In the genomic region with DNA sequence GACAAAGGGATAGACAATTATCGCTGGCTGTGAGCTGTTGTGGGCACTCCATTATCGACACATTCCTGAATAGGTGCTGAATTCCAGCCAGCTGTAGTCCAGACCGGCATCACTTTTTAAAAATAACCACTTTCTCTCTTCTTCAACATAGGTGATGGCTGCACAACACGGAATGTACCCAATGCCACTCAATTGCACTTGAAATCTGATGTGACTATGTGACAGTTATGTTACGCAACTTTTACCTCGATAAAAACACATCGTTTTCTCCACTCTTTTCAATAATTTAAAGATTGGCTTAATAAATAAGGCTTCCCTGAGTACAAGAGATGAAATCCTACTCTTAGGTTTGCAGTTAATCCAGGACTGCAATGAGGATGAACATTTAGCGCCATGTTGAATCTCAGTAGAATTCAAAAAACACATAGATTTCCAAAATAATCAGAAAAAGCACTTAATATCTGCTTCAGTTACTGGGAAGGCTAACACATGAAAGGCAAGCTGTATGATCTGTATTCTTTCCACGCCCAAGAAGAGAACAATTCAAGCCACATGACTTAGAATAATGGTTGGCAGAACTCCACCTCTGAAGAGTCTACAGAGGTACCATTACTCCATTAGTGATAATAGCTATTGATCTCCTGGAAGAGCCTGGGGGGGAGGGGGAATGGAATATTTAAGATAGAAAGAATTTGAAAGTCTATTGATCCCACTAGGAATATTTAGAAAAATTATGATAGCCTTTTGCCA, we compare ENCODE assay signal across 1 cellular context.
TF ChIP-seq lines count a peak whose summit lies in the region.

No MANE protein-coding gene starts in this region.

TF ChIP-seq in K562, 482 proteins besides CTCF, POLR2A, EP300 and RAD21:
- no peak for TF ChIP-seq NONO (IDR thresholded peaks at IDR 0.05; ENCODE audit: low read depth in 2 of 2, low read length in 1 of 2)
- TF ChIP-seq, protein P1, sequence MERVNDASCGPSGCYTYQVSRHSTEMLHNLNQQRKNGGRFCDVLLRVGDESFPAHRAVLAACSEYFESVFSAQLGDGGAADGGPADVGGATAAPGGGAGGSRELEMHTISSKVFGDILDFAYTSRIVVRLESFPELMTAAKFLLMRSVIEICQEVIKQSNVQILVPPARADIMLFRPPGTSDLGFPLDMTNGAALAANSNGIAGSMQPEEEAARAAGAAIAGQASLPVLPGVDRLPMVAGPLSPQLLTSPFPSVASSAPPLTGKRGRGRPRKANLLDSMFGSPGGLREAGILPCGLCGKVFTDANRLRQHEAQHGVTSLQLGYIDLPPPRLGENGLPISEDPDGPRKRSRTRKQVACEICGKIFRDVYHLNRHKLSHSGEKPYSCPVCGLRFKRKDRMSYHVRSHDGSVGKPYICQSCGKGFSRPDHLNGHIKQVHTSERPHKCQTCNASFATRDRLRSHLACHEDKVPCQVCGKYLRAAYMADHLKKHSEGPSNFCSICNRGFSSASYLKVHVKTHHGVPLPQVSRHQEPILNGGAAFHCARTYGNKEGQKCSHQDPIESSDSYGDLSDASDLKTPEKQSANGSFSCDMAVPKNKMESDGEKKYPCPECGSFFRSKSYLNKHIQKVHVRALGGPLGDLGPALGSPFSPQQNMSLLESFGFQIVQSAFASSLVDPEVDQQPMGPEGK (CRISPR knock-in tag; IDR thresholded peaks at IDR 0.05; ENCODE audit: borderline replicate concordance): no peak
- TF ChIP-seq SP1 (CRISPR knock-in tag; IDR thresholded peaks at IDR 0.05): 0 out of 2 replicates have a peak, but pooled peaks have one; percentile 40
- TF ChIP-seq, protein P2, sequence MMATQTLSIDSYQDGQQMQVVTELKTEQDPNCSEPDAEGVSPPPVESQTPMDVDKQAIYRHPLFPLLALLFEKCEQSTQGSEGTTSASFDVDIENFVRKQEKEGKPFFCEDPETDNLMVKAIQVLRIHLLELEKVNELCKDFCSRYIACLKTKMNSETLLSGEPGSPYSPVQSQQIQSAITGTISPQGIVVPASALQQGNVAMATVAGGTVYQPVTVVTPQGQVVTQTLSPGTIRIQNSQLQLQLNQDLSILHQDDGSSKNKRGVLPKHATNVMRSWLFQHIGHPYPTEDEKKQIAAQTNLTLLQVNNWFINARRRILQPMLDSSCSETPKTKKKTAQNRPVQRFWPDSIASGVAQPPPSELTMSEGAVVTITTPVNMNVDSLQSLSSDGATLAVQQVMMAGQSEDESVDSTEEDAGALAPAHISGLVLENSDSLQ (IDR thresholded peaks at IDR 0.05): peak; percentile 41; the same call in 1 of the 2 replicates
- TF ChIP-seq, protein P3, sequence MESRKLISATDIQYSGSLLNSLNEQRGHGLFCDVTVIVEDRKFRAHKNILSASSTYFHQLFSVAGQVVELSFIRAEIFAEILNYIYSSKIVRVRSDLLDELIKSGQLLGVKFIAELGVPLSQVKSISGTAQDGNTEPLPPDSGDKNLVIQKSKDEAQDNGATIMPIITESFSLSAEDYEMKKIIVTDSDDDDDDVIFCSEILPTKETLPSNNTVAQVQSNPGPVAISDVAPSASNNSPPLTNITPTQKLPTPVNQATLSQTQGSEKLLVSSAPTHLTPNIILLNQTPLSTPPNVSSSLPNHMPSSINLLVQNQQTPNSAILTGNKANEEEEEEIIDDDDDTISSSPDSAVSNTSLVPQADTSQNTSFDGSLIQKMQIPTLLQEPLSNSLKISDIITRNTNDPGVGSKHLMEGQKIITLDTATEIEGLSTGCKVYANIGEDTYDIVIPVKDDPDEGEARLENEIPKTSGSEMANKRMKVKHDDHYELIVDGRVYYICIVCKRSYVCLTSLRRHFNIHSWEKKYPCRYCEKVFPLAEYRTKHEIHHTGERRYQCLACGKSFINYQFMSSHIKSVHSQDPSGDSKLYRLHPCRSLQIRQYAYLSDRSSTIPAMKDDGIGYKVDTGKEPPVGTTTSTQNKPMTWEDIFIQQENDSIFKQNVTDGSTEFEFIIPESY (CRISPR knock-in tag; IDR thresholded peaks at IDR 0.05): 0 out of 2 replicates have a peak, but pooled peaks have one; percentile 10
- TF ChIP-seq MECOM (CRISPR knock-in tag; IDR thresholded peaks at IDR 0.05): no peak
- TF ChIP-seq, protein P4, sequence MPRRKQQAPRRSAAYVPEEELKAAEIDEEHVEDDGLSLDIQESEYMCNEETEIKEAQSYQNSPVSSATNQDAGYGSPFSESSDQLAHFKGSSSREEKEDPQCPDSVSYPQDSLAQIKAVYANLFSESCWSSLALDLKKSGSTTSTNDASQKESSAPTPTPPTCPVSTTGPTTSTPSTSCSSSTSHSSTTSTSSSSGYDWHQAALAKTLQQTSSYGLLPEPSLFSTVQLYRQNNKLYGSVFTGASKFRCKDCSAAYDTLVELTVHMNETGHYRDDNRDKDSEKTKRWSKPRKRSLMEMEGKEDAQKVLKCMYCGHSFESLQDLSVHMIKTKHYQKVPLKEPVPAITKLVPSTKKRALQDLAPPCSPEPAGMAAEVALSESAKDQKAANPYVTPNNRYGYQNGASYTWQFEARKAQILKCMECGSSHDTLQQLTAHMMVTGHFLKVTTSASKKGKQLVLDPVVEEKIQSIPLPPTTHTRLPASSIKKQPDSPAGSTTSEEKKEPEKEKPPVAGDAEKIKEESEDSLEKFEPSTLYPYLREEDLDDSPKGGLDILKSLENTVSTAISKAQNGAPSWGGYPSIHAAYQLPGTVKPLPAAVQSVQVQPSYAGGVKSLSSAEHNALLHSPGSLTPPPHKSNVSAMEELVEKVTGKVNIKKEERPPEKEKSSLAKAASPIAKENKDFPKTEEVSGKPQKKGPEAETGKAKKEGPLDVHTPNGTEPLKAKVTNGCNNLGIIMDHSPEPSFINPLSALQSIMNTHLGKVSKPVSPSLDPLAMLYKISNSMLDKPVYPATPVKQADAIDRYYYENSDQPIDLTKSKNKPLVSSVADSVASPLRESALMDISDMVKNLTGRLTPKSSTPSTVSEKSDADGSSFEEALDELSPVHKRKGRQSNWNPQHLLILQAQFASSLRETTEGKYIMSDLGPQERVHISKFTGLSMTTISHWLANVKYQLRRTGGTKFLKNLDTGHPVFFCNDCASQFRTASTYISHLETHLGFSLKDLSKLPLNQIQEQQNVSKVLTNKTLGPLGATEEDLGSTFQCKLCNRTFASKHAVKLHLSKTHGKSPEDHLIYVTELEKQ (CRISPR knock-in tag; IDR thresholded peaks at IDR 0.05): no peak
- no peak for TF ChIP-seq TAF7 (tag; IDR thresholded peaks at IDR 0.05)
- TF ChIP-seq CEBPB (tag; IDR thresholded peaks at IDR 0.05): peak; percentile 99
- TF ChIP-seq GATA2 (CRISPR knock-in tag; IDR thresholded peaks at IDR 0.05): no peak
- no peak for TF ChIP-seq PTRF (tag; IDR thresholded peaks at IDR 0.05)
- TF ChIP-seq, protein P5, sequence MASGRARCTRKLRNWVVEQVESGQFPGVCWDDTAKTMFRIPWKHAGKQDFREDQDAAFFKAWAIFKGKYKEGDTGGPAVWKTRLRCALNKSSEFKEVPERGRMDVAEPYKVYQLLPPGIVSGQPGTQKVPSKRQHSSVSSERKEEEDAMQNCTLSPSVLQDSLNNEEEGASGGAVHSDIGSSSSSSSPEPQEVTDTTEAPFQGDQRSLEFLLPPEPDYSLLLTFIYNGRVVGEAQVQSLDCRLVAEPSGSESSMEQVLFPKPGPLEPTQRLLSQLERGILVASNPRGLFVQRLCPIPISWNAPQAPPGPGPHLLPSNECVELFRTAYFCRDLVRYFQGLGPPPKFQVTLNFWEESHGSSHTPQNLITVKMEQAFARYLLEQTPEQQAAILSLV (tag; IDR thresholded peaks at IDR 0.05): peak; percentile 75; the same call in 1 of the 2 replicates
- peak; percentile 85 for TF ChIP-seq CEBPG (CRISPR knock-in tag; IDR thresholded peaks at IDR 0.05)
- peak; percentile 86 to 96 for TF ChIP-seq CEBPG (tag; conservative IDR thresholded peaks at IDR 0.05 in 1 of 2, IDR thresholded peaks at IDR 0.05 in 1 of 2)
- TF ChIP-seq, protein P6, sequence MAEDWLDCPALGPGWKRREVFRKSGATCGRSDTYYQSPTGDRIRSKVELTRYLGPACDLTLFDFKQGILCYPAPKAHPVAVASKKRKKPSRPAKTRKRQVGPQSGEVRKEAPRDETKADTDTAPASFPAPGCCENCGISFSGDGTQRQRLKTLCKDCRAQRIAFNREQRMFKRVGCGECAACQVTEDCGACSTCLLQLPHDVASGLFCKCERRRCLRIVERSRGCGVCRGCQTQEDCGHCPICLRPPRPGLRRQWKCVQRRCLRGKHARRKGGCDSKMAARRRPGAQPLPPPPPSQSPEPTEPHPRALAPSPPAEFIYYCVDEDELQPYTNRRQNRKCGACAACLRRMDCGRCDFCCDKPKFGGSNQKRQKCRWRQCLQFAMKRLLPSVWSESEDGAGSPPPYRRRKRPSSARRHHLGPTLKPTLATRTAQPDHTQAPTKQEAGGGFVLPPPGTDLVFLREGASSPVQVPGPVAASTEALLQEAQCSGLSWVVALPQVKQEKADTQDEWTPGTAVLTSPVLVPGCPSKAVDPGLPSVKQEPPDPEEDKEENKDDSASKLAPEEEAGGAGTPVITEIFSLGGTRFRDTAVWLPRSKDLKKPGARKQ (CRISPR knock-in tag; IDR thresholded peaks at IDR 0.05): peak; percentile 73; the same call in 1 of the 2 replicates
- TF ChIP-seq TRIM24 (IDR thresholded peaks at IDR 0.05): peak in 1 of 2 experiments; percentile 30; a peak in 2 of 4 replicates
- TF ChIP-seq DMBX1 (CRISPR knock-in tag; IDR thresholded peaks at IDR 0.05; ENCODE audit: borderline replicate concordance): no peak
- no peak for TF ChIP-seq NCOA6 (IDR thresholded peaks at IDR 0.05)
- no peak for TF ChIP-seq ZBTB7A (IDR thresholded peaks at IDR 0.05; ENCODE audit: borderline replicate concordance, control insufficient read depth, low read depth, low read length)
